In genomic region chr18:13501896-13502295, GRCh38 we compare ENCODE assay signal across 8 cellular contexts.
DNase-seq lines count a peak whose midpoint lies in the region; ATAC-seq and TF ChIP-seq lines count a peak whose summit lies in the region.

No MANE protein-coding gene starts in this region.

- peaks cover 26% of the 10 kb centered on the region for H3K36me3 Mint-ChIP-seq in CD8-positive, alpha-beta T cell
- peaks cover 26% of the 10 kb centered on the region for H3K36me3 Mint-ChIP-seq in endothelial cell (ENCODE audit: low read depth, unreplicated experiment)

- no peak overlapping the region for H3K4me3 Mint-ChIP-seq in CD8-positive, alpha-beta T cell
- no peak overlapping the region for H3K4me3 Mint-ChIP-seq in endothelial cell (ENCODE audit: unreplicated experiment)

- intact Hi-C loops in CD8-positive, alpha-beta T cell (cut with DNase I, micrococcal nuclease) = no loop called here
- intact Hi-C loops in aorta (cut with DNase I) = loop anchor here (5.0 to 10.0 kb wide), 4 partner anchors 65 to 237 kb away; no protein-coding TSS in a partner anchor
- intact Hi-C loops in ovary (cut with DNase I) = no loop called here
- intact Hi-C loops in esophagus muscularis mucosa (cut with DNase I) = no loop called here

- ATAC-seq in CD8-positive, alpha-beta T cell = no peak
- peak; percentile 99 for ATAC-seq in GM19395 (IDR thresholded peaks at IDR 0.05; ENCODE audit: unreplicated experiment)
- ATAC-seq in HG03432 (IDR thresholded peaks at IDR 0.05; ENCODE audit: unreplicated experiment) = peak; percentile 98
- peak; percentile 47 for ATAC-seq in aorta (ENCODE audit: low FRiP score)

- whole genome bisulfite sequencing in aorta, 2 donors = 8 to 10% methylated on average over 8 of the region's 8 CpGs
- WGBS in ovary, 3 donors = 59 to 79% (median 73%) methylated on average over 8 of the region's 8 CpGs
- WGBS in esophagus muscularis mucosa = 70% methylated on average over 8 of the region's 8 CpGs

- H3K27ac ChIP-seq in CD8-positive, alpha-beta T cell (ENCODE audit: low read depth, low read length) = no peak overlapping the region
- H3K27ac ChIP-seq in aorta (ENCODE audit: low read depth in 1 of 2, low read length in 2 of 2) (peak overlapping the region; percentile 73 to 80), ovary (no peak overlapping the region), esophagus muscularis mucosa (replicated peaks in 1 of 4) (no peak overlapping the region)

- H3K36me3 ChIP-seq in CD8-positive, alpha-beta T cell (ENCODE audit: insufficient read depth, low read length) = no peaks in the 10 kb centered on the region
- H3K36me3 ChIP-seq in aorta (ENCODE audit: control insufficient read depth in 1 of 2, insufficient read depth in 2 of 2, low read length in 1 of 2) (no peaks in the 10 kb centered on the region), ovary (no peaks in the 10 kb centered on the region), esophagus muscularis mucosa (peaks cover 0 to 18% (median 15%) of the 10 kb centered on the region in 4 donors)

- CTCF ChIA-PET in CD8-positive, alpha-beta T cell (lab: Charles Lee) = interaction anchor here (0.7 to 1.0 kb wide), 3 partner anchors 9 to 285 kb away, joined by 3 read pairs; no protein-coding TSS in a partner anchor

- H3K9me3 ChIP-seq in CD8-positive, alpha-beta T cell (ENCODE audit: low read length) = no peaks in the 10 kb centered on the region
- no peaks in the 10 kb centered on the region for H3K9me3 ChIP-seq in aorta (ENCODE audit: control insufficient read depth, low read length)
- H3K9me3 ChIP-seq in ovary = no peaks in the 10 kb centered on the region
- no peaks in the 10 kb centered on the region for H3K9me3 ChIP-seq in esophagus muscularis mucosa

- TF ChIP-seq EP300 in ovary (IDR thresholded peaks at IDR 0.05) (no peak), esophagus muscularis mucosa (IDR thresholded peaks at IDR 0.05) (no peak)

- H3K4me1 ChIP-seq in CD8-positive, alpha-beta T cell (ENCODE audit: insufficient read depth, low read length) = peaks cover 18% of the 10 kb centered on the region
- H3K4me1 ChIP-seq in aorta (ENCODE audit: control insufficient read depth in 1 of 2, insufficient read depth in 2 of 2, low read length in 2 of 2) (peaks cover 3 to 5% of the 10 kb centered on the region in 2 donors), ovary (ENCODE audit: insufficient read depth) (peaks cover 7% of the 10 kb centered on the region), esophagus muscularis mucosa (peaks cover 19 to 32% (median 28%) of the 10 kb centered on the region in 4 donors)

- H3K9me3 Mint-ChIP-seq in CD8-positive, alpha-beta T cell = peaks cover 8% of the 10 kb centered on the region
- H3K9me3 Mint-ChIP-seq in endothelial cell (ENCODE audit: unreplicated experiment) = peaks cover 12% of the 10 kb centered on the region

- peaks cover 40% of the 10 kb centered on the region for H3K4me1 Mint-ChIP-seq in CD8-positive, alpha-beta T cell (ENCODE audit: low read depth)
- H3K4me1 Mint-ChIP-seq in endothelial cell (ENCODE audit: unreplicated experiment) = peaks cover 30% of the 10 kb centered on the region

- POLR2A ChIA-PET in CD8-positive, alpha-beta T cell (lab: Charles Lee) = interaction anchor here (0.9 kb wide), 1 partner anchor 285 kb away, joined by 3 read pairs; no protein-coding TSS in a partner anchor

- H3K27me3 Mint-ChIP-seq in CD8-positive, alpha-beta T cell (ENCODE audit: low read depth) = no peaks in the 10 kb centered on the region
- H3K27me3 Mint-ChIP-seq in endothelial cell (ENCODE audit: unreplicated experiment) = peaks cover 18% of the 10 kb centered on the region

- peak overlapping the region; percentile 82 for H3K27ac Mint-ChIP-seq in CD8-positive, alpha-beta T cell
- peak overlapping the region; percentile 89 for H3K27ac Mint-ChIP-seq in endothelial cell (ENCODE audit: unreplicated experiment)

- TF ChIP-seq POLR2A in ovary (IDR thresholded peaks at IDR 0.05) = no peak
- TF ChIP-seq POLR2A in esophagus muscularis mucosa (IDR thresholded peaks at IDR 0.05; ENCODE audit: low read depth) = no peak

- H3K4me3 ChIP-seq in CD8-positive, alpha-beta T cell (ENCODE audit: low read depth, low read length) = no peak overlapping the region
- H3K4me3 ChIP-seq in aorta (ENCODE audit: low read length in 2 of 2) = peak overlapping the region in 1 of 2 donors; percentile 21
- H3K4me3 ChIP-seq in ovary = no peak overlapping the region
- H3K4me3 ChIP-seq in esophagus muscularis mucosa = no peak overlapping the region

- TF ChIP-seq CTCF in CD8-positive, alpha-beta T cell (IDR thresholded peaks at IDR 0.05) = no peak
- no peak for TF ChIP-seq CTCF in endothelial cell (IDR thresholded peaks at IDR 0.05; ENCODE audit: unreplicated experiment)
- no peak for TF ChIP-seq CTCF in ovary (IDR thresholded peaks at IDR 0.05)
- no peak for TF ChIP-seq CTCF in esophagus muscularis mucosa (IDR thresholded peaks at IDR 0.05)

- H3K27me3 ChIP-seq in CD8-positive, alpha-beta T cell (ENCODE audit: insufficient read depth, low read length) = no peaks in the 10 kb centered on the region
- no peaks in the 10 kb centered on the region for H3K27me3 ChIP-seq in aorta (ENCODE audit: control insufficient read depth in 1 of 2, insufficient read depth in 2 of 2, low read length in 1 of 2)
- no peaks in the 10 kb centered on the region for H3K27me3 ChIP-seq in ovary
- H3K27me3 ChIP-seq in esophagus muscularis mucosa = no peaks in the 10 kb centered on the region

- DNase-seq in CD8-positive, alpha-beta T cell = no peak
- DNase-seq in endothelial cell (ENCODE audit: low spot score) (no peak), aorta (no peak), ovary (no peak), HUDEP-2 (lab: John Stamatoyannopoulos, UW; ENCODE audit: unreplicated experiment in 76 of 76) (no peak), esophagus muscularis mucosa (ENCODE audit: extremely low spot score) (no peak)

Comparison
In these comparisons a context has a peak if more than half of its experiments do, and no peak if none do; other contexts are left out.
1. H3K27ac ChIP-seq: peak in aorta (2 of 2); none in CD8-positive, alpha-beta T cell (single experiment), ovary (0 of 2) and esophagus muscularis mucosa (0 of 4).
2. intact Hi-C loops: an anchor here in aorta (5.0 to 10.0 kb wide); none called in CD8-positive, alpha-beta T cell, ovary and esophagus muscularis mucosa.